In the genomic region with DNA sequence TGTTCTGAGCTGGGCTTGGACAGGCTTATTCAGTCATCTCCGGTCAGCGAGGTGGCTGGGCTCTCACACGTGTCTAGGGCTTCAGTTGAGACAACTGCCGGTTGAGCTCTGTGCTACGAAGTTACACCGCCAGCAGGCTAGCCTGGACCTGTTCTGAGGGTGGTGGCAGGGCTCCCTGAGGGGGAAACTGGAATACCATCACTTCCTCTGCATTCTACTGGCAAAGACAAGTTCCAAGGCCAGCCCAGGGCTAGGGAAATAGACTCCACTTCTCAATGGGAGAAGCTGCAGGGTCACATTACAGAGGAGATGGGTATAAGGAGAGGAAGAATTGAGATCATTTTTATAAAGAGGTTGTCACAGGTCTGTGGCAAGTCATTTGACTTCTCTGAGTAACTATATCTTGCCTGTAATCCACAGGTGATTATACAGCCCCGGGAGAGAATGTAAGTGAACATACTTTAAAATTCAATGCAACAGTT, we compare ENCODE assay signal across 10 cellular contexts. TPM values are rescaled to one million over a fixed set of nuclear protein-coding genes. Genes with fewer than 3 reads are reported as not detected.
DNase-seq lines count a peak whose midpoint lies in the region; ATAC-seq and TF ChIP-seq lines count a peak whose summit lies in the region.
"Had no signal": no experiment of that assay in that cellular context is flagged by ENCODE, and none has a peak within 500 bp of the region (broad histone marks: within the 10 kb centered on the region; RNA-seq: fewer than 3 reads in every experiment).

No MANE protein-coding gene starts in this region.

- no peak for TF ChIP-seq CTCF in gastrocnemius medialis (IDR thresholded peaks at IDR 0.05 in 4 of 5, conservative IDR thresholded peaks at IDR 0.05 in 1 of 5)

- DNase-seq in HPDE6-E6E7 (ENCODE audit: extremely low spot score) (peak; percentile 91), left cardiac atrium (peak; percentile 36), gastrocnemius medialis (peak; percentile 60 to 80), epidermal melanocyte (ENCODE audit: insufficient read length, low spot score) (no peak)
- DNase-seq in stimulated activated CD4-positive, alpha-beta T cell treated with anti-CD3 and anti-CD28 coated beads, Interleukin-2, amount 100 ng/mL, for 48 hours = no peak

- ATAC-seq in SK-N-SH treated with all-trans-retinoic acid at 6 μM for 48 hours = peak; percentile 29
- ATAC-seq in left cardiac atrium = peak; percentile 66 to 70
- ATAC-seq in gastrocnemius medialis = peak; percentile 80 to 83
- ATAC-seq in GM21786 (IDR thresholded peaks at IDR 0.05; ENCODE audit: unreplicated experiment) = no peak
- no peak for ATAC-seq in GM21360 (IDR thresholded peaks at IDR 0.05; ENCODE audit: unreplicated experiment)
- ATAC-seq: activated CD4-positive, CD25-positive, alpha-beta regulatory T cell treated with anti-CD3 and anti-CD28 coated beads, Interleukin-2, amount 50 U/mL, for 24 hours had no signal

- intact Hi-C loops in left cardiac atrium (cut with DNase I) = loop anchor here (5.0 to 10.0 kb wide), 2 partner anchors 105 to 123 kb away; a partner anchor contains a TSS
- intact Hi-C loops in gastrocnemius medialis (cut with DNase I; ENCODE audit: low total_unique reads) = loop anchor here (1.0 to 5.0 kb wide), 2 partner anchors 53 to 685 kb away; a partner anchor contains a TSS

- peak overlapping the region; percentile 78 to 92 (median 84) for H3K27ac ChIP-seq in gastrocnemius medialis

- in situ Hi-C loops in gastrocnemius medialis (cut with MboI; ENCODE audit: low sequenced_read_pairs in 4 of 4) = loop anchor here (5.0 to 25.0 kb wide), 4 partner anchors 55 to 130 kb away; no protein-coding TSS in a partner anchor

- H3K4me1 ChIP-seq in gastrocnemius medialis = peaks cover 64 to 70% of the 10 kb centered on the region in 2 donors

- peaks cover 0 to 9% of the 10 kb centered on the region in 2 donors for H3K36me3 ChIP-seq in gastrocnemius medialis

- H3K4me3 ChIP-seq in gastrocnemius medialis = peak overlapping the region in 3 of 4 donors; percentile 11 to 32 (median 15)

- peak in 1 of 2 donors; percentile 59 for TF ChIP-seq POLR2A in gastrocnemius medialis (IDR thresholded peaks at IDR 0.05)

- H3K27me3 ChIP-seq in gastrocnemius medialis = no peaks in the 10 kb centered on the region

- H3K9me3 ChIP-seq in gastrocnemius medialis = no peaks in the 10 kb centered on the region

TF ChIP-seq in SK-N-SH treated with all-trans-retinoic acid at 6 μM for 48 hours, 23 proteins besides CTCF, POLR2A, EP300 and RAD21:
- TF ChIP-seq, protein P1, sequence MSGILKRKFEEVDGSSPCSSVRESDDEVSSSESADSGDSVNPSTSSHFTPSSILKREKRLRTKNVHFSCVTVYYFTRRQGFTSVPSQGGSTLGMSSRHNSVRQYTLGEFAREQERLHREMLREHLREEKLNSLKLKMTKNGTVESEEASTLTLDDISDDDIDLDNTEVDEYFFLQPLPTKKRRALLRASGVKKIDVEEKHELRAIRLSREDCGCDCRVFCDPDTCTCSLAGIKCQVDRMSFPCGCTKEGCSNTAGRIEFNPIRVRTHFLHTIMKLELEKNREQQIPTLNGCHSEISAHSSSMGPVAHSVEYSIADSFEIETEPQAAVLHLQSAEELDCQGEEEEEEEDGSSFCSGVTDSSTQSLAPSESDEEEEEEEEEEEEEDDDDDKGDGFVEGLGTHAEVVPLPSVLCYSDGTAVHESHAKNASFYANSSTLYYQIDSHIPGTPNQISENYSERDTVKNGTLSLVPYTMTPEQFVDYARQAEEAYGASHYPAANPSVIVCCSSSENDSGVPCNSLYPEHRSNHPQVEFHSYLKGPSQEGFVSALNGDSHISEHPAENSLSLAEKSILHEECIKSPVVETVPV (CRISPR knock-in tag; IDR thresholded peaks at IDR 0.05) = no peak
- TF ChIP-seq OSR1 (CRISPR knock-in tag; IDR thresholded peaks at IDR 0.05) (no peak), ISL1 (CRISPR knock-in tag; IDR thresholded peaks at IDR 0.05) (no peak), CSDC2 (CRISPR knock-in tag; IDR thresholded peaks at IDR 0.05) (no peak), TCF4 (CRISPR knock-in tag; IDR thresholded peaks at IDR 0.05; ENCODE audit: borderline replicate concordance) (no peak), TOX (CRISPR knock-in tag; IDR thresholded peaks at IDR 0.05; ENCODE audit: borderline replicate concordance) (no peak), ARNTL (CRISPR knock-in tag; IDR thresholded peaks at IDR 0.05; ENCODE audit: borderline replicate concordance, low read depth) (no peak)
- TF ChIP-seq, protein P2, sequence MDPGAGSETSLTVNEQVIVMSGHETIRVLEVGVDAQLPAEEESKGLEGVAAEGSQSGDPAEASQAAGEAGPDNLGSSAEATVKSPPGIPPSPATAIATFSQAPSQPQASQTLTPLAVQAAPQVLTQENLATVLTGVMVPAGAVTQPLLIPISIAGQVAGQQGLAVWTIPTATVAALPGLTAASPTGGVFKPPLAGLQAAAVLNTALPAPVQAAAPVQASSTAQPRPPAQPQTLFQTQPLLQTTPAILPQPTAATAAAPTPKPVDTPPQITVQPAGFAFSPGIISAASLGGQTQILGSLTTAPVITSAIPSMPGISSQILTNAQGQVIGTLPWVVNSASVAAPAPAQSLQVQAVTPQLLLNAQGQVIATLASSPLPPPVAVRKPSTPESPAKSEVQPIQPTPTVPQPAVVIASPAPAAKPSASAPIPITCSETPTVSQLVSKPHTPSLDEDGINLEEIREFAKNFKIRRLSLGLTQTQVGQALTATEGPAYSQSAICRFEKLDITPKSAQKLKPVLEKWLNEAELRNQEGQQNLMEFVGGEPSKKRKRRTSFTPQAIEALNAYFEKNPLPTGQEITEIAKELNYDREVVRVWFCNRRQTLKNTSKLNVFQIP (CRISPR knock-in tag; IDR thresholded peaks at IDR 0.05; ENCODE audit: borderline replicate concordance, low read depth) = no peak

RNA-seq across cellular contexts. Expression of a gene that starts 42.2 kb away (rescaled TPM):
- total RNA-seq in left cardiac atrium = 10 to 100 TPM; 31.0 to 46.9 TPM
- 100 to 1,000 TPM in 1 of 4 donors, 10 to 100 TPM in 3; 36.8 to 325 (median 85.6) TPM for total RNA-seq in gastrocnemius medialis
- total RNA-seq: OCI-LY7 had no signal

Comparison
In these comparisons a context has a peak if more than half of its experiments do, and no peak if none do; other contexts are left out.
1. DNase-seq: peak in HPDE6-E6E7 (single experiment), left cardiac atrium (single experiment) and gastrocnemius medialis (2 of 2); none in epidermal melanocyte (single experiment) and stimulated activated CD4-positive, alpha-beta T cell treated with anti-CD3 and anti-CD28 coated beads, Interleukin-2, amount 100 ng/mL, for 48 hours (0 of 2).
2. ATAC-seq: peak in SK-N-SH treated with all-trans-retinoic acid at 6 μM for 48 hours (single experiment), left cardiac atrium (2 of 2) and gastrocnemius medialis (2 of 2); none in GM21786 (single experiment) and GM21360 (single experiment).